28 cellular contexts compared by ENCODE assay signal in genomic region chr2:10252651-10253050, GRCh38. TPM values are rescaled to one million over a fixed set of nuclear protein-coding genes. Genes with fewer than 3 reads are reported as not detected.
DNase-seq lines count a peak whose midpoint lies in the region; ATAC-seq and TF ChIP-seq lines count a peak whose summit lies in the region.
"Had no signal": no experiment of that assay in that cellular context is flagged by ENCODE, and none has a peak within 500 bp of the region (broad histone marks: within the 10 kb centered on the region; RNA-seq: fewer than 3 reads in every experiment).

No MANE protein-coding gene starts in this region.

- no peaks in the 10 kb centered on the region for H3K79me2 ChIP-seq in MM.1S (ENCODE audit: low read length)

- no peak for ATAC-seq in left cardiac atrium
- no peak for ATAC-seq in HG02798 (IDR thresholded peaks at IDR 0.05; ENCODE audit: poor library complexity, unreplicated experiment)
- ATAC-seq: activated CD8-positive, alpha-beta T cell treated with anti-CD3 and anti-CD28 coated beads for 36 hours; stimulated activated naive CD8-positive, alpha-beta T cell treated with anti-CD3 and anti-CD28 coated beads, Interleukin-15, Interleukin-2, amounts not matched to agents 100 U/mL and 50 U/mL, for 24 hours; T-helper 17 cell had no signal

- no peak overlapping the region for H3K27ac Mint-ChIP-seq in chondrocyte (ENCODE audit: unreplicated experiment)
- H3K27ac Mint-ChIP-seq in activated T-helper 1 cell treated with anti-CD3 and anti-CD28 coated beads, Interleukin-12 subunit alpha, Interleukin-12 subunit beta, Interleukin-2, Interleukin-4 antibody, amounts not matched to agents 30 ng/mL and 10 ng/mL and 1 ng/mL, durations not matched to agents 14 hours and 24 hours and 36 hours = no peak overlapping the region
- H3K27ac Mint-ChIP-seq: activated CD8-positive, alpha-beta T cell treated with anti-CD3 and anti-CD28 coated beads for 36 hours; activated naive CD8-positive, alpha-beta T cell; B cell; T-helper 17 cell had no signal

- no peaks in the 10 kb centered on the region for H4K20me1 ChIP-seq in MM.1S (ENCODE audit: insufficient read depth, low read length)

- H2AFZ ChIP-seq in MM.1S (ENCODE audit: low read length) = no peak overlapping the region

- H3F3A ChIP-seq in MM.1S (ENCODE audit: insufficient read depth, low read length) = no peaks in the 10 kb centered on the region

- peak; percentile 2 for DNase-seq in left cardiac atrium
- DNase-seq in left ventricle myocardium inferior = no peak
- peak; percentile 25 for DNase-seq in MV-4-11 (lab: John Stamatoyannopoulos, UW)
- DNase-seq in chondrocyte (ENCODE audit: low spot score) = peak; percentile 44
- DNase-seq in MM.1S = no peak
- DNase-seq in activated T-helper 1 cell treated with anti-CD3 and anti-CD28 coated beads, Interleukin-12 subunit alpha, Interleukin-12 subunit beta, Interleukin-2, Interleukin-4 antibody, amounts not matched to agents 30 ng/mL and 10 ng/mL and 1 ng/mL, durations not matched to agents 14 hours and 24 hours and 36 hours (ENCODE audit: low spot score) = no peak
- DNase-seq: ACHN; activated CD4-positive, alpha-beta T cell treated with anti-CD3 and anti-CD28 coated beads for 1 hour; activated CD8-positive, alpha-beta T cell treated with anti-CD3 and anti-CD28 coated beads for 36 hours; activated effector memory CD4-positive, alpha-beta T cell treated with Interleukin-2 at 50 U/mL for 16 hours; colonic mucosa; effector CD4-positive, alpha-beta T cell; hypothalamus; Karpas-422; mesenchymal stem cell; NCI-H1105; NCI-H187; NCI-H446 treated with DMSO at 0.1 percent for 48 hours; NCI-H774; ovary; stimulated activated naive CD8-positive, alpha-beta T cell treated with anti-CD3 and anti-CD28 coated beads, Interleukin-15, Interleukin-2, amounts not matched to agents 100 U/mL and 50 U/mL, for 24 hours; T-helper 17 cell; uterus had no signal

- TF ChIP-seq CTCF in left ventricle myocardium inferior (IDR thresholded peaks at IDR 0.05; ENCODE audit: borderline replicate concordance) (no peak), chondrocyte (IDR thresholded peaks at IDR 0.05) (no peak), MM.1S (IDR thresholded peaks at IDR 0.05; ENCODE audit: low read length) (no peak)

- H3K9me2 ChIP-seq in MM.1S (replicated peaks; ENCODE audit: insufficient read depth, low read length) = no peaks in the 10 kb centered on the region

- H3K9ac ChIP-seq in MM.1S (ENCODE audit: low read length) = no peak overlapping the region

- peaks cover 11% of the 10 kb centered on the region for H3K36me3 Mint-ChIP-seq in chondrocyte (ENCODE audit: low read depth)
- H3K36me3 Mint-ChIP-seq in activated T-helper 1 cell treated with anti-CD3 and anti-CD28 coated beads, Interleukin-12 subunit alpha, Interleukin-12 subunit beta, Interleukin-2, Interleukin-4 antibody, amounts not matched to agents 30 ng/mL and 10 ng/mL and 1 ng/mL, durations not matched to agents 14 hours and 24 hours and 36 hours (ENCODE audit: low read depth) = peaks cover 2% of the 10 kb centered on the region
- H3K36me3 Mint-ChIP-seq: activated naive CD8-positive, alpha-beta T cell had no signal

- H3K27me3 ChIP-seq in left ventricle myocardium inferior (ENCODE audit: low read depth) = no peaks in the 10 kb centered on the region
- H3K27me3 ChIP-seq in MM.1S (replicated peaks; ENCODE audit: insufficient read depth, low read length) = no peaks in the 10 kb centered on the region
- H3K27me3 ChIP-seq: colonic mucosa, ovary, uterus had no signal

- H3K4me1 ChIP-seq in left ventricle myocardium inferior (no peaks in the 10 kb centered on the region), MM.1S (ENCODE audit: low read length) (no peaks in the 10 kb centered on the region)
- H3K4me1 ChIP-seq: colonic mucosa, uterus had no signal

- H3K36me3 ChIP-seq in left ventricle myocardium inferior = no peaks in the 10 kb centered on the region
- no peaks in the 10 kb centered on the region for H3K36me3 ChIP-seq in MM.1S (replicated peaks; ENCODE audit: insufficient read depth, low read length)
- H3K36me3 ChIP-seq: colonic mucosa, ovary, uterus had no signal

- H3K9me3 ChIP-seq in left ventricle myocardium inferior (replicated peaks) = peaks cover 24% of the 10 kb centered on the region
- no peaks in the 10 kb centered on the region for H3K9me3 ChIP-seq in MM.1S (replicated peaks; ENCODE audit: insufficient read depth, low read length)
- H3K9me3 ChIP-seq: colonic mucosa, ovary, uterus had no signal

- H3K4me1 Mint-ChIP-seq in chondrocyte (ENCODE audit: low read depth) = no peaks in the 10 kb centered on the region
- H3K4me1 Mint-ChIP-seq in activated T-helper 1 cell treated with anti-CD3 and anti-CD28 coated beads, Interleukin-12 subunit alpha, Interleukin-12 subunit beta, Interleukin-2, Interleukin-4 antibody, amounts not matched to agents 30 ng/mL and 10 ng/mL and 1 ng/mL, durations not matched to agents 14 hours and 24 hours and 36 hours (ENCODE audit: low read depth) = no peaks in the 10 kb centered on the region
- H3K4me1 Mint-ChIP-seq: neural crest cell, T-helper 17 cell had no signal

- H3K9me3 Mint-ChIP-seq in chondrocyte (ENCODE audit: low read depth) = peaks cover 14% of the 10 kb centered on the region
- peaks cover 23% of the 10 kb centered on the region for H3K9me3 Mint-ChIP-seq in activated T-helper 1 cell treated with anti-CD3 and anti-CD28 coated beads, Interleukin-12 subunit alpha, Interleukin-12 subunit beta, Interleukin-2, Interleukin-4 antibody, amounts not matched to agents 30 ng/mL and 10 ng/mL and 1 ng/mL, durations not matched to agents 14 hours and 24 hours and 36 hours

- H3K27me3 Mint-ChIP-seq in chondrocyte (ENCODE audit: low read depth) = peaks cover 2% of the 10 kb centered on the region
- H3K27me3 Mint-ChIP-seq in activated T-helper 1 cell treated with anti-CD3 and anti-CD28 coated beads, Interleukin-12 subunit alpha, Interleukin-12 subunit beta, Interleukin-2, Interleukin-4 antibody, amounts not matched to agents 30 ng/mL and 10 ng/mL and 1 ng/mL, durations not matched to agents 14 hours and 24 hours and 36 hours (ENCODE audit: insufficient read depth) = peaks cover 8% of the 10 kb centered on the region
- H3K27me3 Mint-ChIP-seq: activated CD8-positive, alpha-beta T cell treated with anti-CD3 and anti-CD28 coated beads for 36 hours; activated naive CD8-positive, alpha-beta T cell had no signal

- no peak overlapping the region for H3K4me2 ChIP-seq in MM.1S (ENCODE audit: low read depth, low read length)
- H3K4me2 ChIP-seq: smooth muscle cell had no signal

- H3K27ac ChIP-seq in left ventricle myocardium inferior (replicated peaks) (no peak overlapping the region), MM.1S (ENCODE audit: low read length) (no peak overlapping the region)
- H3K27ac ChIP-seq: colonic mucosa, ovary, uterus had no signal

- H3K4me3 ChIP-seq in left ventricle myocardium inferior (no peak overlapping the region), MM.1S (ENCODE audit: low read length) (no peak overlapping the region)
- H3K4me3 ChIP-seq: colonic mucosa, ovary, smooth muscle cell, uterus had no signal

- intact Hi-C loops in left cardiac atrium (cut with DNase I) (no loop called here), left ventricle myocardium inferior (cut with micrococcal nuclease) (no loop called here)
- intact Hi-C loops in activated T-helper 1 cell treated with anti-CD3 and anti-CD28 coated beads, Interleukin-12 subunit alpha, Interleukin-12 subunit beta, Interleukin-2, Interleukin-4 antibody, amounts not matched to agents 30 ng/mL and 10 ng/mL and 1 ng/mL, durations not matched to agents 14 hours and 24 hours and 36 hours (cut with micrococcal nuclease) = no loop called here

- H3K4me3 Mint-ChIP-seq in chondrocyte (ENCODE audit: unreplicated experiment) = no peak overlapping the region
- no peak overlapping the region for H3K4me3 Mint-ChIP-seq in activated T-helper 1 cell treated with anti-CD3 and anti-CD28 coated beads, Interleukin-12 subunit alpha, Interleukin-12 subunit beta, Interleukin-2, Interleukin-4 antibody, amounts not matched to agents 30 ng/mL and 10 ng/mL and 1 ng/mL, durations not matched to agents 14 hours and 24 hours and 36 hours
- H3K4me3 Mint-ChIP-seq: activated CD8-positive, alpha-beta T cell treated with anti-CD3 and anti-CD28 coated beads for 36 hours; activated naive CD8-positive, alpha-beta T cell; B cell; neural crest cell; T-helper 17 cell had no signal

RNA-seq across cellular contexts. Expression of gene HPCAL1, which starts 50.1 kb away (rescaled TPM):
- total RNA-seq in left cardiac atrium = 10 to 100 TPM; 27.2 to 27.4 TPM
- 29.4 TPM for total RNA-seq in left ventricle myocardium inferior
- 18.7 to 44.0 TPM (median 19.3 TPM) in 3 replicates for total RNA-seq in chondrocyte
- 59.6 and 62.4 TPM in 2 replicates for total RNA-seq in activated T-helper 1 cell treated with anti-CD3 and anti-CD28 coated beads, Interleukin-12 subunit alpha, Interleukin-12 subunit beta, Interleukin-2, Interleukin-4 antibody, amounts not matched to agents 30 ng/mL and 10 ng/mL and 1 ng/mL, durations not matched to agents 14 hours and 24 hours and 36 hours

Comparison
In these comparisons a context has a peak if more than half of its experiments do, and no peak if none do; other contexts are left out.
1. DNase-seq: peak in left cardiac atrium (single experiment), MV-4-11 (single experiment) and chondrocyte (single experiment); none in left ventricle myocardium inferior (single experiment), MM.1S (single experiment) and activated T-helper 1 cell treated with anti-CD3 and anti-CD28 coated beads, Interleukin-12 subunit alpha, Interleukin-12 subunit beta, Interleukin-2, Interleukin-4 antibody, amounts not matched to agents 30 ng/mL and 10 ng/mL and 1 ng/mL, durations not matched to agents 14 hours and 24 hours and 36 hours (single experiment).